1 cellular context compared by ENCODE assay signal in genomic region chr11:104624021-104624420, GRCh38.
TF ChIP-seq lines count a peak whose summit lies in the region.

No MANE protein-coding gene starts in this region.

TF ChIP-seq in HepG2, 621 proteins besides CTCF, POLR2A, EP300 and RAD21:
- TF ChIP-seq RARA (CRISPR knock-in tag; IDR thresholded peaks at IDR 0.05) (no peak), MAX (IDR thresholded peaks at IDR 0.05) (no peak), TOPORS (CRISPR knock-in tag; IDR thresholded peaks at IDR 0.05) (no peak), HMG20B (CRISPR knock-in tag; conservative IDR thresholded peaks at IDR 0.05) (no peak), ZNF549 (CRISPR knock-in tag; IDR thresholded peaks at IDR 0.05) (no peak), ZNF878 (CRISPR knock-in tag; IDR thresholded peaks at IDR 0.05) (no peak)
